ENCODE assay signal across 1 cellular context in the genomic region with DNA sequence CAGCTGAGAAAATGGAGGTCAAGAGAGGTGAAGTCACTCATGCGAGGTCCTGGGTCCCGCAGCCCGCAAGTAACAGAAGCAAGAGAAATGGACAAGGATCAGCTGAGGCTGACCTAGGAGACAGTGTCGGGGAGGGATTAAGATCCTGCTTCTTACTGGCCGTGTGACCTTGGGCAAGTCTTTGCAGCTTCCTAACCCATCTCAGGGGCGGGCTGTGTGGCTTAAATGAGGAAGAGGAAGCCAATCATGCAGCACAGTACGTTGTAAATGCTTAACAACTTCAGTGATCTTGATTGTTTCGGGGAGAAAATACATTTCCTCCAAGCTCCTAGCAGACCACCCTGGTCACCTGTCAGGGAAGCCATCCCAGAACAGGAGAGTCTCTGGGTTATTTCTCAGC.
TF ChIP-seq lines count a peak whose summit lies in the region.

No MANE protein-coding gene starts in this region.

TF ChIP-seq in HepG2, 621 proteins besides CTCF, POLR2A, EP300 and RAD21:
- TF ChIP-seq FOXK2 (IDR thresholded peaks at IDR 0.05) = no peak
- TF ChIP-seq ZNF567 (CRISPR knock-in tag; IDR thresholded peaks at IDR 0.05; ENCODE audit: borderline replicate concordance) = no peak
- TF ChIP-seq, protein P1, sequence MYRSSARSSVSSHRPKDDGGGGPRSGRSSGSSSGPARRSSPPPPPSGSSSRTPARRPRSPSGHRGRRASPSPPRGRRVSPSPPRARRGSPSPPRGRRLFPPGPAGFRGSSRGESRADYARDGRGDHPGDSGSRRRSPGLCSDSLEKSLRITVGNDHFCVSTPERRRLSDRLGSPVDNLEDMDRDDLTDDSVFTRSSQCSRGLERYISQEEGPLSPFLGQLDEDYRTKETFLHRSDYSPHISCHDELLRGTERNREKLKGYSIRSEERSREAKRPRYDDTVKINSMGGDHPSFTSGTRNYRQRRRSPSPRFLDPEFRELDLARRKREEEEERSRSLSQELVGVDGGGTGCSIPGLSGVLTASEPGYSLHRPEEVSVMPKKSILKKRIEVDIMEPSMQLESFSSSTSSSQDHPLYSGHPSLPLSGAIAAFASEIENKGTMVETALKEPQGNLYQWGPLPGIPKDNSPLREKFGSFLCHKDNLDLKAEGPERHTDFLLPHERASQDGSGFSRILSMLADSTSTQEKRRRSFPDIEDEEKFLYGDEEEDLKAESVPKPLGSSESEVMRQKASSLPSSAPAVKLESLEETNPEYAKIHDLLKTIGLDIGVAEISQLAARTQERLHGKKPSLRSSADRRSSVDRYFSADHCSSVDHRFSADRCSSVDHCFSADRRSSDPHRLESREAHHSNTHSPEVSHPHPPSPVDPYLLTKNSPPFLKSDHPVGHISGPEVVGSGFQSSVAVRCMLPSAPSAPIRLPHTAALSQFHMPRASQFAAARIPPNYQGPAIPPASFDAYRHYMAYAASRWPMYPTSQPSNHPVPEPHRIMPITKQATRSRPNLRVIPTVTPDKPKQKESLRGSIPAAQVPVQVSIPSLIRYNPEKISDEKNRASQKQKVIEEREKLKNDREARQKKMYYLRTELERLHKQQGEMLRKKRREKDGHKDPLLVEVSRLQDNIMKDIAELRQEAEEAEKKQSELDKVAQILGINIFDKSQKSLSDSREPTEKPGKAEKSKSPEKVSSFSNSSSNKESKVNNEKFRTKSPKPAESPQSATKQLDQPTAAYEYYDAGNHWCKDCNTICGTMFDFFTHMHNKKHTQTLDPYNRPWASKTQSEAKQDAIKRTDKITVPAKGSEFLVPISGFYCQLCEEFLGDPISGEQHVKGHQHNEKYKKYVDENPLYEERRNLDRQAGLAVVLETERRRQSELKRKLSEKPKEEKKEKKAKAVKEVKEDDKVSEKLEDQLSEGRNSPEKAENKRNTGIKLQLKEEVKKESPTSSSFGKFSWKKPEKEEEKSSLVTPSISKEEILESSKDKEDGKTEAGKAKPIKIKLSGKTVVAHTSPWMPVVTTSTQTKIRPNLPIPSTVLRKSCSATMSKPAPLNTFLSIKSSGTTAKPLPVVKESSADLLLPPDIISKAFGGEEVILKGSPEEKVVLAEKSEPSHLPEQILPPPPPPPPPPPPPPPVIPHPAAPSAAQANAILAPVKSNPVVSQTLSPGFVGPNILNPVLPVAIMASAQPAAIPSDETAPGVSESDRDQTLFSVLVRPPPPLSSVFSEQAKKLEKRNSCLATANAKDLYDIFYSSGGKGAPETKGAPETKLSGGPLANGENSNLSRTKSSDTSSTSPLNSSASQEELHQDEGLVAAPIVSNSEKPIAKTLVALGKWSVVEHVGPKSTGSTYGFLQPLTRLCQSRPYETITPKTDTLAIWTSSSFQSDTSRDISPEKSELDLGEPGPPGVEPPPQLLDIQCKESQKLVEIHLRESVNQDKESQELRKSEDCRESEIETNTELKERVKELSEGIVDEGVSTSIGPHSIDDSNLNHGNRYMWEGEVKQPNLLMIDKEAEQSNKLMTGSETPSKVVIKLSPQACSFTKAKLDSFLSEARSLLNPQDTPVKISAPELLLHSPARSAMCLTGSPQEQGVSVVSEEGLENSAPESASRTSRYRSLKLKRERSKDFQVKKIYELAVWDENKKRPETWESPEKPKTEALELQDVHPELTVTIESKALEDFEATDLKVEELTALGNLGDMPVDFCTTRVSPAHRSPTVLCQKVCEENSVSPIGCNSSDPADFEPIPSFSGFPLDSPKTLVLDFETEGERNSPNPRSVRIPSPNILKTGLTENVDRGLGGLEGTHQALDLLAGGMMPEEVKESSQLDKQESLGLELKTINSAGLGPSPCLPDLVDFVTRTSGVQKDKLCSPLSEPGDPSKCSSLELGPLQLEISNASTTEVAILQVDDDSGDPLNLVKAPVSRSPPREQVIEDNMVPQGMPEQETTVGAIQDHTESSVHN (CRISPR knock-in tag; IDR thresholded peaks at IDR 0.05) = no peak
- no peak for TF ChIP-seq SRSF1 (optimal IDR thresholded peaks at IDR 0.05; ENCODE audit: low read depth, low read length)
- TF ChIP-seq MED13 (CRISPR knock-in tag; IDR thresholded peaks at IDR 0.05) = no peak
- TF ChIP-seq, protein P2, sequence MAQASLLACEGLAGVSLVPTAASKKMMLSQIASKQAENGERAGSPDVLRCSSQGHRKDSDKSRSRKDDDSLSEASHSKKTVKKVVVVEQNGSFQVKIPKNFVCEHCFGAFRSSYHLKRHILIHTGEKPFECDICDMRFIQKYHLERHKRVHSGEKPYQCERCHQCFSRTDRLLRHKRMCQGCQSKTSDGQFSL (CRISPR knock-in tag; IDR thresholded peaks at IDR 0.05) = no peak
- TF ChIP-seq BHLHE40 (IDR thresholded peaks at IDR 0.05; ENCODE audit: low read length) = no peak
- TF ChIP-seq BRD4 (CRISPR knock-in tag; IDR thresholded peaks at IDR 0.05) = no peak
